Comparison of ENCODE assay signal across 1 cellular context in genomic region chr22:31556627-31557203, GRCh38.
TF ChIP-seq lines count a peak whose summit lies in the region.

No MANE protein-coding gene starts in this region.

TF ChIP-seq in WTC11, 78 proteins besides CTCF, POLR2A, EP300 and RAD21 (continued from another document):
- no peak for TF ChIP-seq PREB (CRISPR knock-in tag; IDR thresholded peaks at IDR 0.05; ENCODE audit: borderline replicate concordance)
- no peak for TF ChIP-seq KAT7 (CRISPR knock-in tag; IDR thresholded peaks at IDR 0.05; ENCODE audit: borderline replicate concordance)
- TF ChIP-seq ZNF121 (CRISPR knock-in tag; IDR thresholded peaks at IDR 0.05), result no peak
- no peak for TF ChIP-seq SMAD3 (CRISPR knock-in tag; IDR thresholded peaks at IDR 0.05; ENCODE audit: borderline replicate concordance)
- no peak for TF ChIP-seq NR1H2 (CRISPR knock-in tag; IDR thresholded peaks at IDR 0.05)
- TF ChIP-seq ZBTB21 (CRISPR knock-in tag; IDR thresholded peaks at IDR 0.05; ENCODE audit: borderline replicate concordance), result no peak
